19 cellular contexts compared by ENCODE assay signal in genomic region chr9:135608294-135608998, GRCh38. TPM values are rescaled to one million over a fixed set of nuclear protein-coding genes. Genes with fewer than 3 reads are reported as not detected.
"Had no signal": no experiment of that assay in that cellular context is flagged by ENCODE, and none has a peak within 500 bp of the region (broad histone marks: within the 10 kb centered on the region; RNA-seq: fewer than 3 reads in every experiment).

No MANE protein-coding gene starts in this region.

- H3K27ac ChIP-seq: body of pancreas, foreskin keratinocyte, skin epidermis, thoracic aorta had no signal

- H3K4me3 ChIP-seq: body of pancreas, lung, skin epidermis, thoracic aorta had no signal

- H3K27me3 ChIP-seq: body of pancreas, foreskin keratinocyte had no signal

- H3K4me1 ChIP-seq: body of pancreas, foreskin keratinocyte had no signal

- H3K4me1 Mint-ChIP-seq: immature natural killer cell; stimulated activated naive CD8-positive, alpha-beta T cell treated with anti-CD3 and anti-CD28 coated beads, Interleukin-15, amount 100 ng/mL, for 72 hours had no signal

- H3K27ac Mint-ChIP-seq: activated naive CD4-positive, alpha-beta T cell treated with anti-CD3 and anti-CD28 coated beads, Interleukin-2, amount 50 U/mL, for 72 hours; immature natural killer cell; stimulated activated naive CD8-positive, alpha-beta T cell treated with anti-CD3 and anti-CD28 coated beads, Interleukin-15, amount 100 ng/mL, for 72 hours; WTC11 had no signal

- DNase-seq: activated CD4-positive, alpha-beta T cell treated with anti-CD3 and anti-CD28 coated beads for 4 hours; activated T-cell treated with anti-CD3 and anti-CD28 coated beads, Interleukin-2, amount 50 U/mL, for 1 hour; amygdala; body of pancreas; effector memory CD4-positive, alpha-beta T cell; foreskin keratinocyte; glutamatergic neuron; immature natural killer cell; midbrain; stimulated activated naive CD8-positive, alpha-beta T cell treated with anti-CD3 and anti-CD28 coated beads, Interleukin-15, amount 100 ng/mL, for 72 hours; SW 1271 had no signal

- H3K9me3 ChIP-seq: body of pancreas, thoracic aorta had no signal

- H3K36me3 ChIP-seq: thoracic aorta had no signal

- H3K36me3 Mint-ChIP-seq: activated naive CD4-positive, alpha-beta T cell treated with anti-CD3 and anti-CD28 coated beads, Interleukin-2, amount 50 U/mL, for 72 hours; immature natural killer cell had no signal

- ATAC-seq: activated naive CD4-positive, alpha-beta T cell treated with anti-CD3 and anti-CD28 coated beads, Interleukin-2, amount 50 U/mL, for 72 hours; body of pancreas; foreskin keratinocyte; stimulated activated naive CD8-positive, alpha-beta T cell treated with anti-CD3 and anti-CD28 coated beads, Interleukin-15, amount 100 ng/mL, for 72 hours; WTC11 had no signal

- H3K9me3 Mint-ChIP-seq: activated naive CD4-positive, alpha-beta T cell treated with anti-CD3 and anti-CD28 coated beads, Interleukin-2, amount 50 U/mL, for 72 hours; central memory CD8-positive, alpha-beta T cell; immature natural killer cell; stimulated activated naive CD8-positive, alpha-beta T cell treated with anti-CD3 and anti-CD28 coated beads, Interleukin-15, amount 100 ng/mL, for 72 hours had no signal

- H3K4me3 Mint-ChIP-seq: central memory CD8-positive, alpha-beta T cell; immature natural killer cell; stimulated activated naive CD8-positive, alpha-beta T cell treated with anti-CD3 and anti-CD28 coated beads, Interleukin-15, amount 100 ng/mL, for 72 hours; WTC11 had no signal

RNA-seq across cellular contexts. Expression of gene GLT6D1, which starts 30.9 kb away (rescaled TPM):
- total RNA-seq: activated naive CD4-positive, alpha-beta T cell treated with anti-CD3 and anti-CD28 coated beads, Interleukin-2, amount 50 U/mL, for 72 hours; body of pancreas; foreskin keratinocyte; lung; T-helper 2 cell treated with Interferon-gamma antibody and Interleukin-4, amounts not matched to agents 100 ng/mL and 5 ng/mL, for 36 hours; thoracic aorta; urinary bladder had no signal
- polyA plus RNA-seq: foreskin keratinocyte, immature natural killer cell, lung, urinary bladder had no signal

RNA-seq across cellular contexts. Expression of gene PAEP, which starts 46.9 kb away (rescaled TPM):
- total RNA-seq: activated naive CD4-positive, alpha-beta T cell treated with anti-CD3 and anti-CD28 coated beads, Interleukin-2, amount 50 U/mL, for 72 hours; body of pancreas; foreskin keratinocyte; T-helper 2 cell treated with Interferon-gamma antibody and Interleukin-4, amounts not matched to agents 100 ng/mL and 5 ng/mL, for 36 hours; thoracic aorta; urinary bladder; WTC11 had no signal
- polyA plus RNA-seq: foreskin keratinocyte, immature natural killer cell, urinary bladder had no signal

RNA-seq across cellular contexts. Expression of gene LCN9, which starts 54.7 kb away (rescaled TPM):
- total RNA-seq: activated naive CD4-positive, alpha-beta T cell treated with anti-CD3 and anti-CD28 coated beads, Interleukin-2, amount 50 U/mL, for 72 hours; body of pancreas; foreskin keratinocyte; lung; T-helper 2 cell treated with Interferon-gamma antibody and Interleukin-4, amounts not matched to agents 100 ng/mL and 5 ng/mL, for 36 hours; thoracic aorta; urinary bladder had no signal
- polyA plus RNA-seq: foreskin keratinocyte, immature natural killer cell, lung, urinary bladder had no signal
